18 cellular contexts compared by ENCODE assay signal in genomic region chr17:58507123-58507634, GRCh38.
DNase-seq lines count a peak whose midpoint lies in the region; ATAC-seq and TF ChIP-seq lines count a peak whose summit lies in the region.
"Had no signal": no experiment of that assay in that cellular context is flagged by ENCODE, and none has a peak within 500 bp of the region (broad histone marks: within the 10 kb centered on the region; RNA-seq: fewer than 3 reads in every experiment).

No MANE protein-coding gene starts in this region.

- H3K27ac Mint-ChIP-seq in dendritic cell treated with granulocyte-macrophage colony-stimulating factor and Interleukin-4, amounts not matched to agents 40 ng/mL and 50 ng/mL, for 4 days = peak overlapping the region; percentile 37
- H3K27ac Mint-ChIP-seq in memory B cell = peak overlapping the region; percentile 51
- H3K27ac Mint-ChIP-seq: progenitor cell of endocrine pancreas had no signal

- H3K9me3 Mint-ChIP-seq in dendritic cell treated with granulocyte-macrophage colony-stimulating factor and Interleukin-4, amounts not matched to agents 40 ng/mL and 50 ng/mL, for 4 days = no peaks in the 10 kb centered on the region
- no peaks in the 10 kb centered on the region for H3K9me3 Mint-ChIP-seq in memory B cell
- H3K9me3 Mint-ChIP-seq: activated B cell treated with CpG ODN at 0.5 μM for 24 hours had no signal

- no peak for TF ChIP-seq POLR2A in GM18505 (IDR thresholded peaks at IDR 0.05; ENCODE audit: borderline replicate concordance, extremely low read depth, insufficient read depth, insufficient read length)

- DNase-seq in EL (peak; percentile 19), NOMO-1 treated with dmso at 0.1 percent for 144 hours (lab: John Stamatoyannopoulos, UW; ENCODE audit: unreplicated experiment) (peak; percentile 69), memory B cell (ENCODE audit: low spot score in 2 of 2) (no peak), NCI-H82 treated with DMSO at 0.1 percent for 48 hours (lab: John Stamatoyannopoulos, UW; ENCODE audit: unreplicated experiment) (no peak), T-helper 9 cell (no peak)
- DNase-seq in central memory CD4-positive, alpha-beta T cell = no peak
- DNase-seq: activated B cell treated with CpG ODN at 0.5 μM for 24 hours; BE2C; hippocampal formation; Karpas-422; NCI-H1694 treated with DMSO at 0.1 percent for 48 hours; NCI-H510A treated with DMSO at 0.1 percent for 48 hours; stimulated activated CD4-positive, alpha-beta T cell treated with anti-CD3 and anti-CD28 coated beads, Interleukin-12 subunit alpha, Interleukin-12 subunit beta, amount 100 ng/mL, for 4 hours; stomach had no signal

- H3K4me3 Mint-ChIP-seq in dendritic cell treated with granulocyte-macrophage colony-stimulating factor and Interleukin-4, amounts not matched to agents 40 ng/mL and 50 ng/mL, for 4 days = no peak overlapping the region
- no peak overlapping the region for H3K4me3 Mint-ChIP-seq in memory B cell
- H3K4me3 Mint-ChIP-seq: activated B cell treated with CpG ODN at 0.5 μM for 24 hours had no signal

- ATAC-seq in memory B cell (ENCODE audit: low read depth) (no peak), GM18505 (IDR thresholded peaks at IDR 0.05; ENCODE audit: unreplicated experiment) (no peak)
- ATAC-seq: Panc1 had no signal

- H3K36me3 Mint-ChIP-seq in dendritic cell treated with granulocyte-macrophage colony-stimulating factor and Interleukin-4, amounts not matched to agents 40 ng/mL and 50 ng/mL, for 4 days (ENCODE audit: low read depth) = peaks cover 97% of the 10 kb centered on the region
- H3K36me3 Mint-ChIP-seq in memory B cell = peaks cover 52% of the 10 kb centered on the region

- no peaks in the 10 kb centered on the region for H3K27me3 Mint-ChIP-seq in dendritic cell treated with granulocyte-macrophage colony-stimulating factor and Interleukin-4, amounts not matched to agents 40 ng/mL and 50 ng/mL, for 4 days
- no peaks in the 10 kb centered on the region for H3K27me3 Mint-ChIP-seq in memory B cell
- H3K27me3 Mint-ChIP-seq: activated B cell treated with CpG ODN at 0.5 μM for 24 hours, progenitor cell of endocrine pancreas had no signal

- peaks cover 65% of the 10 kb centered on the region for H3K4me1 Mint-ChIP-seq in dendritic cell treated with granulocyte-macrophage colony-stimulating factor and Interleukin-4, amounts not matched to agents 40 ng/mL and 50 ng/mL, for 4 days (ENCODE audit: low read depth)
- H3K4me1 Mint-ChIP-seq in memory B cell = peaks cover 23% of the 10 kb centered on the region

- intact Hi-C loops in dendritic cell treated with granulocyte-macrophage colony-stimulating factor and Interleukin-4, amounts not matched to agents 40 ng/mL and 50 ng/mL, for 4 days (cut with micrococcal nuclease) = no loop called here

Comparison
In these comparisons a context has a peak if more than half of its experiments do, and no peak if none do; other contexts are left out.
1. DNase-seq: peak in EL (single experiment) and NOMO-1 treated with dmso at 0.1 percent for 144 hours (single experiment); none in memory B cell (0 of 2), NCI-H82 treated with DMSO at 0.1 percent for 48 hours (single experiment), central memory CD4-positive, alpha-beta T cell (single experiment) and T-helper 9 cell (single experiment).